In the genomic region with DNA sequence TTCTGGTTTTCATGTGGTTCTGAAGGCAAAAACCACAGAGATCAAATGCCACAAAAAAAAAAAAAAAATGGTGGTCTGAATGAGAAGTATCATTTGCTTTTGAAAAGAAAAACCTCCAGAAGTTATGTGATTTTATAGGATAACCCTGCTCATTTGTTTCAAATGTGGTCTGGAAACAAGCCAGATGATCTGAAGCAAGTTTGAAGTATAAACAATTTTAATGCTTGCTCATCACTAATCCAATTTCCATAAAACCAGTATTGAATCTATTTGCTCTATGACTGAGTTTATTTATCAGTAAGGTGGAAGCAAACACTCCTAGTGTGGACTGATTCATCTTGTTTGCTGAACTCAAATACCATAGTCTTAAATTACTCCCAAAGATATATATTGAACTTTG, we compare ENCODE assay signal across 1 cellular context.
TF ChIP-seq lines count a peak whose summit lies in the region.

No MANE protein-coding gene starts in this region.

TF ChIP-seq in HepG2, 621 proteins besides CTCF, POLR2A, EP300 and RAD21:
- TF ChIP-seq, protein P1, sequence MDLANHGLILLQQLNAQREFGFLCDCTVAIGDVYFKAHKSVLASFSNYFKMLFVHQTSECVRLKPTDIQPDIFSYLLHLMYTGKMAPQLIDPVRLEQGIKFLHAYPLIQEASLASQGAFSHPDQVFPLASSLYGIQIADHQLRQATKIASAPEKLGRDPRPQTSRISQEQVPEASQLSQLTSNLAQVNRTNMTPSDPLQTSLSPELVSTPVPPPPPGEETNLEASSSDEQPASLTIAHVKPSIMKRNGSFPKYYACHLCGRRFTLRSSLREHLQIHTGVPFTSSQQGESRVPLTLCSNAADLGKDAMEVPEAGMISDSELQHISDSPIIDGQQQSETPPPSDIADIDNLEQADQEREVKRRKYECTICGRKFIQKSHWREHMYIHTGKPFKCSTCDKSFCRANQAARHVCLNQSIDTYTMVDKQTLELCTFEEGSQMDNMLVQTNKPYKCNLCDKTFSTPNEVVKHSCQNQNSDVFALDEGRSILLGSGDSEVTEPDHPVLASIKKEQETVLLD (CRISPR knock-in tag; IDR thresholded peaks at IDR 0.05; ENCODE audit: low read depth) = no peak
- TF ChIP-seq ZNF431 (CRISPR knock-in tag; IDR thresholded peaks at IDR 0.05; ENCODE audit: borderline replicate concordance, low read depth) (no peak), MAFK (conservative IDR thresholded peaks at IDR 0.05 in 1 of 2, IDR thresholded peaks at IDR 0.05 in 1 of 2; ENCODE audit: low read length in 2 of 2) (peak; percentile 80 to 84), HOXA5 (CRISPR knock-in tag; IDR thresholded peaks at IDR 0.05) (no peak), CBX1 (IDR thresholded peaks at IDR 0.05; ENCODE audit: low read depth) (no peak), MED8 (CRISPR knock-in tag; IDR thresholded peaks at IDR 0.05; ENCODE audit: insufficient replicate concordance) (no peak), MAFF (IDR thresholded peaks at IDR 0.05; ENCODE audit: low read depth, low read length) (peak; percentile 83)
- TF ChIP-seq, protein P2, sequence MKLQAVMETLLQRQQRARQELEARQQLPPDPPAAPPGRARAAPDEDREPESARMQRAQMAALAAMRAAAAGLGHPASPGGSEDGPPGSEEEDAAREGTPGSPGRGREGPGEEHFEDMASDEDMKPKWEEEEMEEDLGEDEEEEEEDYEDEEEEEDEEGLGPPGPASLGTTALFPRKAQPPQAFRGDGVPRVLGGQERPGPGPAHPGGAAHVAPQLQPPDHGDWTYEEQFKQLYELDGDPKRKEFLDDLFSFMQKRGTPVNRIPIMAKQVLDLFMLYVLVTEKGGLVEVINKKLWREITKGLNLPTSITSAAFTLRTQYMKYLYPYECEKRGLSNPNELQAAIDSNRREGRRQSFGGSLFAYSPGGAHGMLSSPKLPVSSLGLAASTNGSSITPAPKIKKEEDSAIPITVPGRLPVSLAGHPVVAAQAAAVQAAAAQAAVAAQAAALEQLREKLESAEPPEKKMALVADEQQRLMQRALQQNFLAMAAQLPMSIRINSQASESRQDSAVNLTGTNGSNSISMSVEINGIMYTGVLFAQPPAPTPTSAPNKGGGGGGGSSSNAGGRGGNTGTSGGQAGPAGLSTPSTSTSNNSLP (IDR thresholded peaks at IDR 0.05; ENCODE audit: low read depth, low read length) = 0 out of 2 replicates have a peak, but pooled peaks have one; percentile 14
